Comparison of ENCODE assay signal across 15 cellular contexts in the genomic region with DNA sequence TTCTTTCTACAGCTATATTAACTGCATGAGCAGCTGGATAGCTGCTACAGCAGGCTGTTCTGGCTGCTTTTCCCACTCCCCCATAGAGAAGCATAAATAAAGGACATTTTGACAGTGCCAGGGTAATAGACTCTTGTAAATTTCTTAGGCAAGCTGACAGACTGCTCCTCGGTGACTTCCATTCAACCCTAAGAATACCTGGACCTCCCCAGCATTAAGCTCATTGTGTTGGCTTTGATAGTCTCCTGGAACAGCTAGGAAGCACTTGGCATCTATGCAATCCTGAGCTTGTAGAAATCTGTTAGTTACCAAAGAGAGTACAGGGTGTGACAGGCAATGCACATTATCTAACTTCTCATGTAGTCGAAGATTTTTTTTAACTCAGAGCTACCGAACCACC.
DNase-seq lines count a peak whose midpoint lies in the region; ATAC-seq and TF ChIP-seq lines count a peak whose summit lies in the region.
"Had no signal": no experiment of that assay in that cellular context is flagged by ENCODE, and none has a peak within 500 bp of the region (broad histone marks: within the 10 kb centered on the region; RNA-seq: fewer than 3 reads in every experiment).

No MANE protein-coding gene starts in this region.

- no peak for TF ChIP-seq POLR2A in prostate gland (IDR thresholded peaks at IDR 0.05)

- ATAC-seq in GM18511 (IDR thresholded peaks at IDR 0.05; ENCODE audit: unreplicated experiment) (no peak), HG03442 (IDR thresholded peaks at IDR 0.05; ENCODE audit: unreplicated experiment) (no peak)
- no peak for ATAC-seq in activated naive CD4-positive, alpha-beta T cell treated with anti-CD3 and anti-CD28 coated beads, Interleukin-2, amount 50 U/mL, for 72 hours
- ATAC-seq: K562 had no signal

- intact Hi-C loops in prostate gland (cut with DNase I), result no loop called here

- DNase-seq in NCI-H1417 (lab: John Stamatoyannopoulos, UW), result peak; percentile 0 to 43 (median 10)
- DNase-seq in NCI-H1417 treated with DMSO at 0.1 percent for 48 hours (lab: John Stamatoyannopoulos, UW), result no peak
- DNase-seq in NCI-H446 treated with DMSO at 0.1 percent for 48 hours (lab: John Stamatoyannopoulos, UW), result peak; percentile 24
- no peak for DNase-seq in hepatocyte (ENCODE audit: low spot score)
- DNase-seq in prostate gland (ENCODE audit: low spot score), result peak; percentile 64
- no peak for DNase-seq in activated naive CD4-positive, alpha-beta T cell treated with anti-CD3 and anti-CD28 coated beads, Interleukin-2, amount 50 U/mL, for 72 hours (ENCODE audit: low spot score in 2 of 2)
- DNase-seq: 8988T, H7, NCI-H1105, NCI-H526 treated with DMSO at 0.1 percent for 48 hours had no signal

- no peak overlapping the region for H3K27ac Mint-ChIP-seq in activated naive CD4-positive, alpha-beta T cell treated with anti-CD3 and anti-CD28 coated beads, Interleukin-2, amount 50 U/mL, for 72 hours

- H3K4me3 ChIP-seq in hepatocyte (no peak overlapping the region), prostate gland (no peak overlapping the region)
- H3K4me3 ChIP-seq: K562 had no signal

- H3K9me3 ChIP-seq in hepatocyte (ENCODE audit: low read depth), result no peaks in the 10 kb centered on the region
- no peaks in the 10 kb centered on the region for H3K9me3 ChIP-seq in prostate gland

- no peaks in the 10 kb centered on the region for H3K79me2 ChIP-seq in hepatocyte

- 73% methylated on average over 3 of the region's 3 CpGs for WGBS in hepatocyte (ENCODE audit: low lambda C conversion rate, missing lambda C conversion rate)
- 12% methylated on average over 3 of the region's 3 CpGs for WGBS in prostate gland

- H3K9me2 ChIP-seq in hepatocyte (replicated peaks; ENCODE audit: insufficient read depth), result no peaks in the 10 kb centered on the region

- H3K9me3 Mint-ChIP-seq in activated naive CD4-positive, alpha-beta T cell treated with anti-CD3 and anti-CD28 coated beads, Interleukin-2, amount 50 U/mL, for 72 hours, result peaks cover 0 to 6% of the 10 kb centered on the region in 2 donors

- no peak overlapping the region for H3K4me2 ChIP-seq in hepatocyte

- H3K27me3 ChIP-seq in hepatocyte, result no peaks in the 10 kb centered on the region
- H3K27me3 ChIP-seq in prostate gland (replicated peaks; ENCODE audit: insufficient read depth), result no peaks in the 10 kb centered on the region

- no peak overlapping the region for H2AFZ ChIP-seq in hepatocyte

- H3K4me1 ChIP-seq in hepatocyte (ENCODE audit: insufficient read depth) (peaks cover 12% of the 10 kb centered on the region), prostate gland (replicated peaks) (no peaks in the 10 kb centered on the region)

- no peaks in the 10 kb centered on the region for H3K36me3 Mint-ChIP-seq in activated naive CD4-positive, alpha-beta T cell treated with anti-CD3 and anti-CD28 coated beads, Interleukin-2, amount 50 U/mL, for 72 hours

- H4K20me1 ChIP-seq in hepatocyte (ENCODE audit: insufficient read depth, poor library complexity, severe bottlenecking), result no peaks in the 10 kb centered on the region

- H3K36me3 ChIP-seq in hepatocyte (replicated peaks; ENCODE audit: insufficient read depth, low read depth) (no peaks in the 10 kb centered on the region), prostate gland (no peaks in the 10 kb centered on the region)

- peak overlapping the region; percentile 85 for H3K27ac ChIP-seq in hepatocyte
- peak overlapping the region in 1 of 2 donors; percentile 10 for H3K27ac ChIP-seq in prostate gland
- H3K27ac ChIP-seq: C4-2B, RWPE1 had no signal

- no peak for TF ChIP-seq CTCF in hepatocyte (IDR thresholded peaks at IDR 0.05; ENCODE audit: poor library complexity)
- TF ChIP-seq CTCF in prostate gland (IDR thresholded peaks at IDR 0.05), result no peak

Comparison
In these comparisons a context has a peak if more than half of its experiments do, and no peak if none do; other contexts are left out.
1. DNase-seq: peak in NCI-H1417 (3 of 3), NCI-H446 treated with DMSO at 0.1 percent for 48 hours (single experiment) and prostate gland (single experiment); none in NCI-H1417 treated with DMSO at 0.1 percent for 48 hours (single experiment), hepatocyte (single experiment) and activated naive CD4-positive, alpha-beta T cell treated with anti-CD3 and anti-CD28 coated beads, Interleukin-2, amount 50 U/mL, for 72 hours (0 of 2).